In genomic region chr15:82197734-82198594, GRCh38 we compare ENCODE assay signal across 8 cellular contexts.
DNase-seq lines count a peak whose midpoint lies in the region; ATAC-seq and TF ChIP-seq lines count a peak whose summit lies in the region.

No MANE protein-coding gene starts in this region.

- no peaks in the 10 kb centered on the region for H3K4me1 ChIP-seq in Caco-2
- H3K4me1 ChIP-seq in NT2/D1 (ENCODE audit: insufficient read depth, insufficient read length) = no peaks in the 10 kb centered on the region
- H3K4me1 ChIP-seq in naive thymus-derived CD4-positive, alpha-beta T cell (ENCODE audit: control insufficient read depth in 2 of 2, insufficient read depth in 2 of 2, low read length in 2 of 2) = no peaks in the 10 kb centered on the region

- no peak overlapping the region for H3K9ac ChIP-seq in NT2/D1 (ENCODE audit: insufficient read length, low read depth)

- intact Hi-C loops in Caco-2 (cut with micrococcal nuclease; ENCODE audit: unreplicated experiment) = loop anchor here (1.0 kb wide), 1 partner anchor 90 kb away; no protein-coding TSS in a partner anchor
- intact Hi-C loops in naive thymus-derived CD4-positive, alpha-beta T cell (cut with micrococcal nuclease) = loop anchor here (1.0 to 5.0 kb wide), 4 partner anchors 90 to 788 kb away; no protein-coding TSS in a partner anchor

- H3K4me1 Mint-ChIP-seq in Caco-2 (ENCODE audit: low read depth, unreplicated experiment) = no peaks in the 10 kb centered on the region
- peaks cover 0 to 6% (median 3%) of the 10 kb centered on the region in 7 donors for H3K4me1 Mint-ChIP-seq in naive thymus-derived CD4-positive, alpha-beta T cell
- peaks cover 7% of the 10 kb centered on the region for H3K4me1 Mint-ChIP-seq in stimulated activated naive CD8-positive, alpha-beta T cell treated with anti-CD3 and anti-CD28 coated beads, Interleukin-15, amount 100 ng/mL, for 72 hours

- H3K27me3 Mint-ChIP-seq in Caco-2 (ENCODE audit: insufficient read depth, unreplicated experiment) = no peaks in the 10 kb centered on the region
- no peaks in the 10 kb centered on the region for H3K27me3 Mint-ChIP-seq in naive thymus-derived CD4-positive, alpha-beta T cell
- H3K27me3 Mint-ChIP-seq in stimulated activated naive CD8-positive, alpha-beta T cell treated with anti-CD3 and anti-CD28 coated beads, Interleukin-15, amount 100 ng/mL, for 72 hours = no peaks in the 10 kb centered on the region

- H3K27me3 ChIP-seq in Caco-2 (replicated peaks; ENCODE audit: control insufficient read depth, insufficient read depth, low read length) (no peaks in the 10 kb centered on the region), NT2/D1 (ENCODE audit: insufficient read depth, insufficient read length) (no peaks in the 10 kb centered on the region)
- H3K27me3 ChIP-seq in naive thymus-derived CD4-positive, alpha-beta T cell (ENCODE audit: control insufficient read depth in 2 of 2, insufficient read depth in 2 of 2, low read length in 2 of 2) = no peaks in the 10 kb centered on the region

- H3K36me3 Mint-ChIP-seq in Caco-2 (ENCODE audit: insufficient read depth, unreplicated experiment) = peaks cover 6% of the 10 kb centered on the region
- H3K36me3 Mint-ChIP-seq in naive thymus-derived CD4-positive, alpha-beta T cell = peaks cover 0 to 21% (median 4%) of the 10 kb centered on the region in 5 donors

- POLR2A ChIA-PET in Caco-2 (lab: Charles Lee) = no interaction called here
- POLR2A ChIA-PET in naive thymus-derived CD4-positive, alpha-beta T cell (lab: Charles Lee) = interaction anchor here (0.6 kb wide), 1 partner anchor 11 kb away, joined by 3 read pairs; no protein-coding TSS in a partner anchor

- H3K4me3 Mint-ChIP-seq in Caco-2 (ENCODE audit: unreplicated experiment) = no peak overlapping the region
- H3K4me3 Mint-ChIP-seq in naive thymus-derived CD4-positive, alpha-beta T cell = no peak overlapping the region
- no peak overlapping the region for H3K4me3 Mint-ChIP-seq in stimulated activated naive CD8-positive, alpha-beta T cell treated with anti-CD3 and anti-CD28 coated beads, Interleukin-15, amount 100 ng/mL, for 72 hours

- TF ChIP-seq CTCF in Caco-2 (IDR thresholded peaks at IDR 0.05; ENCODE audit: insufficient read depth in 1 of 2, low read depth in 1 of 2, low read length in 1 of 2, severe bottlenecking in 1 of 2, unreplicated experiment in 1 of 2) = peak; percentile 51 to 79

- no peaks in the 10 kb centered on the region for H3K9me3 ChIP-seq in Caco-2
- no peaks in the 10 kb centered on the region for H3K9me3 ChIP-seq in NT2/D1 (ENCODE audit: insufficient read depth, low read length)
- H3K9me3 ChIP-seq in naive thymus-derived CD4-positive, alpha-beta T cell (ENCODE audit: control insufficient read depth in 2 of 3, low read length in 3 of 3) = no peaks in the 10 kb centered on the region

- H3K36me3 ChIP-seq in Caco-2 (ENCODE audit: control insufficient read depth, insufficient read depth, low read length) (no peaks in the 10 kb centered on the region), NT2/D1 (ENCODE audit: insufficient read depth, insufficient read length, low read length) (no peaks in the 10 kb centered on the region)
- no peaks in the 10 kb centered on the region for H3K36me3 ChIP-seq in naive thymus-derived CD4-positive, alpha-beta T cell (ENCODE audit: control insufficient read depth in 2 of 3, insufficient read depth in 3 of 3, low read length in 3 of 3)

- H3K4me3 ChIP-seq in Caco-2 (ENCODE audit: low read depth, low read length) (no peak overlapping the region), NT2/D1 (ENCODE audit: insufficient read length, low read depth) (no peak overlapping the region)
- no peak overlapping the region for H3K4me3 ChIP-seq in naive thymus-derived CD4-positive, alpha-beta T cell (ENCODE audit: low read length)

- CTCF ChIA-PET in Caco-2 (lab: Charles Lee) = interaction anchor here (0.6 to 1.2 kb wide), 5 partner anchors 13 to 89 kb away, joined by 3 to 28 read pairs (median 3); no protein-coding TSS in a partner anchor
- CTCF ChIA-PET in naive thymus-derived CD4-positive, alpha-beta T cell (lab: Charles Lee) = interaction anchor here (0.8 to 1.1 kb wide), 2 partner anchors 717 to 918 kb away, joined by 3 to 6 read pairs; no protein-coding TSS in a partner anchor

- no peak overlapping the region for H3K27ac Mint-ChIP-seq in Caco-2 (ENCODE audit: unreplicated experiment)
- peak overlapping the region in 1 of 9 donors; percentile 12 for H3K27ac Mint-ChIP-seq in naive thymus-derived CD4-positive, alpha-beta T cell
- no peak overlapping the region for H3K27ac Mint-ChIP-seq in stimulated activated naive CD8-positive, alpha-beta T cell treated with anti-CD3 and anti-CD28 coated beads, Interleukin-15, amount 100 ng/mL, for 72 hours

- H3K27ac ChIP-seq in naive thymus-derived CD4-positive, alpha-beta T cell (ENCODE audit: low read depth, low read length) = no peak overlapping the region

- no peaks in the 10 kb centered on the region for H3K9me3 Mint-ChIP-seq in Caco-2 (ENCODE audit: unreplicated experiment)
- no peaks in the 10 kb centered on the region for H3K9me3 Mint-ChIP-seq in naive thymus-derived CD4-positive, alpha-beta T cell
- no peaks in the 10 kb centered on the region for H3K9me3 Mint-ChIP-seq in stimulated activated naive CD8-positive, alpha-beta T cell treated with anti-CD3 and anti-CD28 coated beads, Interleukin-15, amount 100 ng/mL, for 72 hours

- ATAC-seq in GM19463 (IDR thresholded peaks at IDR 0.05; ENCODE audit: unreplicated experiment) = peak; percentile 91
- peak; percentile 70 for ATAC-seq in HG03565 (IDR thresholded peaks at IDR 0.05; ENCODE audit: unreplicated experiment)
- peak; percentile 90 for ATAC-seq in esophagus mucosa
- ATAC-seq in naive thymus-derived CD4-positive, alpha-beta T cell = peak; percentile 81
- peak; percentile 93 for ATAC-seq in stimulated activated naive CD8-positive, alpha-beta T cell treated with anti-CD3 and anti-CD28 coated beads, Interleukin-15, amount 100 ng/mL, for 72 hours

- DNase-seq in Caco-2 (peak; percentile 57 to 74), NT2/D1 (ENCODE audit: low read depth, low spot score) (peak; percentile 59)
- DNase-seq in activated CD8-positive, alpha-beta memory T cell treated with anti-CD3 and anti-CD28 coated beads, Interleukin-2, amount 50 U/mL, for 48 hours = peak; percentile 64
- peak; percentile 6 to 61 (median 46) for DNase-seq in naive thymus-derived CD4-positive, alpha-beta T cell
- peak; percentile 51 to 55 for DNase-seq in stimulated activated naive CD8-positive, alpha-beta T cell treated with anti-CD3 and anti-CD28 coated beads, Interleukin-15, amount 100 ng/mL, for 72 hours

- no TSS peak for BruUV-seq in Caco-2 (replicated peaks; lab: Mats Ljungman, UMichigan)
